Comparison of ENCODE assay signal across 1 cellular context in genomic region chr2:98731709-98732349, GRCh38.
TF ChIP-seq lines count a peak whose summit lies in the region.

No MANE protein-coding gene starts in this region.

TF ChIP-seq in HepG2, 621 proteins besides CTCF, POLR2A, EP300 and RAD21 (continued from another document and continues in another):
- TF ChIP-seq ZBTB40 (IDR thresholded peaks at IDR 0.05) (peak; percentile 52), ZBTB40 (CRISPR knock-in tag; IDR thresholded peaks at IDR 0.05) (peak; percentile 90; the same call in 1 of the 2 replicates), ZNF790 (CRISPR knock-in tag; IDR thresholded peaks at IDR 0.05; ENCODE audit: borderline replicate concordance) (no peak), ZNF124 (CRISPR knock-in tag; IDR thresholded peaks at IDR 0.05) (peak; percentile 16; the same call in 1 of the 2 replicates), ZNF446 (CRISPR knock-in tag; IDR thresholded peaks at IDR 0.05) (0 out of 2 replicates have a peak, but pooled peaks have one; percentile 8), RXRB (CRISPR knock-in tag; IDR thresholded peaks at IDR 0.05; ENCODE audit: borderline replicate concordance) (peak; percentile 52; the same call in 1 of the 2 replicates), MAX (IDR thresholded peaks at IDR 0.05) (0 out of 2 replicates have a peak, but pooled peaks have one; percentile 17), DMAP1 (CRISPR knock-in tag; IDR thresholded peaks at IDR 0.05) (peak; percentile 59; the same call in 1 of the 2 replicates), ZNF280D (CRISPR knock-in tag; IDR thresholded peaks at IDR 0.05) (peak; percentile 63; the same call in 1 of the 2 replicates), SETDB1 (CRISPR knock-in tag; IDR thresholded peaks at IDR 0.05; ENCODE audit: borderline replicate concordance) (no peak), DNMT3B (CRISPR knock-in tag; conservative IDR thresholded peaks at IDR 0.05) (0 out of 2 replicates have a peak, but pooled peaks have one; percentile 29), ZC3H13 (CRISPR knock-in tag; IDR thresholded peaks at IDR 0.05) (peak; percentile 83), FOXA3 (CRISPR knock-in tag; IDR thresholded peaks at IDR 0.05) (peak; percentile 54), NFIC (IDR thresholded peaks at IDR 0.05; ENCODE audit: low read length) (peak; percentile 44; the same call in 1 of the 2 replicates), NR2F1 (CRISPR knock-in tag; IDR thresholded peaks at IDR 0.05) (peak; percentile 32 to 45; a peak in 3 of 4 replicates), ZEB1 (IDR thresholded peaks at IDR 0.05; ENCODE audit: insufficient replicate concordance, low read depth) (no peak), SIN3A (IDR thresholded peaks at IDR 0.05; ENCODE audit: borderline replicate concordance, low read depth, low read length) (0 out of 2 replicates have a peak, but pooled peaks have one; percentile 36), NR2F6 (IDR thresholded peaks at IDR 0.05) (peak; percentile 89), NR2F6 (CRISPR knock-in tag; IDR thresholded peaks at IDR 0.05) (peak; percentile 70; the same call in 1 of the 2 replicates), FOXO1 (CRISPR knock-in tag; IDR thresholded peaks at IDR 0.05) (peak; percentile 11; the same call in 1 of the 2 replicates), IKZF5 (CRISPR knock-in tag; IDR thresholded peaks at IDR 0.05) (0 out of 2 replicates have a peak, but pooled peaks have one; percentile 1), CENPT (CRISPR knock-in tag; IDR thresholded peaks at IDR 0.05; ENCODE audit: low read depth) (no peak), TGIF2 (CRISPR knock-in tag; IDR thresholded peaks at IDR 0.05) (peak; percentile 91), NFATC3 (CRISPR knock-in tag; IDR thresholded peaks at IDR 0.05) (no peak), RELA (CRISPR knock-in tag; IDR thresholded peaks at IDR 0.05) (no peak), ZNF484 (CRISPR knock-in tag; IDR thresholded peaks at IDR 0.05; ENCODE audit: borderline replicate concordance, low read depth) (no peak), ZNF850 (CRISPR knock-in tag; conservative IDR thresholded peaks at IDR 0.05) (no peak), WIZ (CRISPR knock-in tag; IDR thresholded peaks at IDR 0.05) (no peak), ASH2L (IDR thresholded peaks at IDR 0.05; ENCODE audit: insufficient read length, low read depth, low read length) (peak; percentile 47), SMYD3 (CRISPR knock-in tag; IDR thresholded peaks at IDR 0.05) (peak; percentile 41; the same call in 1 of the 2 replicates), CCDC6 (CRISPR knock-in tag; IDR thresholded peaks at IDR 0.05) (0 out of 2 replicates have a peak, but pooled peaks have one; percentile 9), PBX2 (CRISPR knock-in tag; IDR thresholded peaks at IDR 0.05) (no peak), SP4 (CRISPR knock-in tag; IDR thresholded peaks at IDR 0.05) (no peak), CHCHD3 (CRISPR knock-in tag; IDR thresholded peaks at IDR 0.05) (no peak), ZBTB21 (CRISPR knock-in tag; IDR thresholded peaks at IDR 0.05) (no peak), ZNF800 (CRISPR knock-in tag; IDR thresholded peaks at IDR 0.05) (no peak), HMGXB4 (CRISPR knock-in tag; IDR thresholded peaks at IDR 0.05; ENCODE audit: borderline replicate concordance in 1 of 2, low read depth in 1 of 2) (0 out of 4 replicates have a peak, but pooled peaks of 1 of the 2 experiments have one; percentile 35), ERF (CRISPR knock-in tag; IDR thresholded peaks at IDR 0.05) (0 out of 2 replicates have a peak, but pooled peaks have one; percentile 4), ZNF138 (CRISPR knock-in tag; IDR thresholded peaks at IDR 0.05; ENCODE audit: low read depth) (no peak), ZNF780A (CRISPR knock-in tag; IDR thresholded peaks at IDR 0.05) (no peak), HNF4G (IDR thresholded peaks at IDR 0.05; ENCODE audit: borderline replicate concordance, low read depth, low read length) (peak; percentile 26; the same call in 1 of the 2 replicates), HNF4G (CRISPR knock-in tag; IDR thresholded peaks at IDR 0.05; ENCODE audit: borderline replicate concordance, low read depth) (no peak), NONO (IDR thresholded peaks at IDR 0.05) (no peak), NONO (CRISPR knock-in tag; conservative IDR thresholded peaks at IDR 0.05) (0 out of 2 replicates have a peak, but pooled peaks have one; percentile 12), EZH2 (conservative IDR thresholded peaks at IDR 0.05; ENCODE audit: low read depth, low read length) (no peak), NFE2 (CRISPR knock-in tag; IDR thresholded peaks at IDR 0.05) (no peak)
